ENCODE assay signal across 1 cellular context in genomic region chr3:15805756-15806266, GRCh38.
TF ChIP-seq lines count a peak whose summit lies in the region.

No MANE protein-coding gene starts in this region.

TF ChIP-seq in GM23338, 12 proteins besides CTCF, POLR2A, EP300 and RAD21 (continued from another document):
- TF ChIP-seq, protein P1, sequence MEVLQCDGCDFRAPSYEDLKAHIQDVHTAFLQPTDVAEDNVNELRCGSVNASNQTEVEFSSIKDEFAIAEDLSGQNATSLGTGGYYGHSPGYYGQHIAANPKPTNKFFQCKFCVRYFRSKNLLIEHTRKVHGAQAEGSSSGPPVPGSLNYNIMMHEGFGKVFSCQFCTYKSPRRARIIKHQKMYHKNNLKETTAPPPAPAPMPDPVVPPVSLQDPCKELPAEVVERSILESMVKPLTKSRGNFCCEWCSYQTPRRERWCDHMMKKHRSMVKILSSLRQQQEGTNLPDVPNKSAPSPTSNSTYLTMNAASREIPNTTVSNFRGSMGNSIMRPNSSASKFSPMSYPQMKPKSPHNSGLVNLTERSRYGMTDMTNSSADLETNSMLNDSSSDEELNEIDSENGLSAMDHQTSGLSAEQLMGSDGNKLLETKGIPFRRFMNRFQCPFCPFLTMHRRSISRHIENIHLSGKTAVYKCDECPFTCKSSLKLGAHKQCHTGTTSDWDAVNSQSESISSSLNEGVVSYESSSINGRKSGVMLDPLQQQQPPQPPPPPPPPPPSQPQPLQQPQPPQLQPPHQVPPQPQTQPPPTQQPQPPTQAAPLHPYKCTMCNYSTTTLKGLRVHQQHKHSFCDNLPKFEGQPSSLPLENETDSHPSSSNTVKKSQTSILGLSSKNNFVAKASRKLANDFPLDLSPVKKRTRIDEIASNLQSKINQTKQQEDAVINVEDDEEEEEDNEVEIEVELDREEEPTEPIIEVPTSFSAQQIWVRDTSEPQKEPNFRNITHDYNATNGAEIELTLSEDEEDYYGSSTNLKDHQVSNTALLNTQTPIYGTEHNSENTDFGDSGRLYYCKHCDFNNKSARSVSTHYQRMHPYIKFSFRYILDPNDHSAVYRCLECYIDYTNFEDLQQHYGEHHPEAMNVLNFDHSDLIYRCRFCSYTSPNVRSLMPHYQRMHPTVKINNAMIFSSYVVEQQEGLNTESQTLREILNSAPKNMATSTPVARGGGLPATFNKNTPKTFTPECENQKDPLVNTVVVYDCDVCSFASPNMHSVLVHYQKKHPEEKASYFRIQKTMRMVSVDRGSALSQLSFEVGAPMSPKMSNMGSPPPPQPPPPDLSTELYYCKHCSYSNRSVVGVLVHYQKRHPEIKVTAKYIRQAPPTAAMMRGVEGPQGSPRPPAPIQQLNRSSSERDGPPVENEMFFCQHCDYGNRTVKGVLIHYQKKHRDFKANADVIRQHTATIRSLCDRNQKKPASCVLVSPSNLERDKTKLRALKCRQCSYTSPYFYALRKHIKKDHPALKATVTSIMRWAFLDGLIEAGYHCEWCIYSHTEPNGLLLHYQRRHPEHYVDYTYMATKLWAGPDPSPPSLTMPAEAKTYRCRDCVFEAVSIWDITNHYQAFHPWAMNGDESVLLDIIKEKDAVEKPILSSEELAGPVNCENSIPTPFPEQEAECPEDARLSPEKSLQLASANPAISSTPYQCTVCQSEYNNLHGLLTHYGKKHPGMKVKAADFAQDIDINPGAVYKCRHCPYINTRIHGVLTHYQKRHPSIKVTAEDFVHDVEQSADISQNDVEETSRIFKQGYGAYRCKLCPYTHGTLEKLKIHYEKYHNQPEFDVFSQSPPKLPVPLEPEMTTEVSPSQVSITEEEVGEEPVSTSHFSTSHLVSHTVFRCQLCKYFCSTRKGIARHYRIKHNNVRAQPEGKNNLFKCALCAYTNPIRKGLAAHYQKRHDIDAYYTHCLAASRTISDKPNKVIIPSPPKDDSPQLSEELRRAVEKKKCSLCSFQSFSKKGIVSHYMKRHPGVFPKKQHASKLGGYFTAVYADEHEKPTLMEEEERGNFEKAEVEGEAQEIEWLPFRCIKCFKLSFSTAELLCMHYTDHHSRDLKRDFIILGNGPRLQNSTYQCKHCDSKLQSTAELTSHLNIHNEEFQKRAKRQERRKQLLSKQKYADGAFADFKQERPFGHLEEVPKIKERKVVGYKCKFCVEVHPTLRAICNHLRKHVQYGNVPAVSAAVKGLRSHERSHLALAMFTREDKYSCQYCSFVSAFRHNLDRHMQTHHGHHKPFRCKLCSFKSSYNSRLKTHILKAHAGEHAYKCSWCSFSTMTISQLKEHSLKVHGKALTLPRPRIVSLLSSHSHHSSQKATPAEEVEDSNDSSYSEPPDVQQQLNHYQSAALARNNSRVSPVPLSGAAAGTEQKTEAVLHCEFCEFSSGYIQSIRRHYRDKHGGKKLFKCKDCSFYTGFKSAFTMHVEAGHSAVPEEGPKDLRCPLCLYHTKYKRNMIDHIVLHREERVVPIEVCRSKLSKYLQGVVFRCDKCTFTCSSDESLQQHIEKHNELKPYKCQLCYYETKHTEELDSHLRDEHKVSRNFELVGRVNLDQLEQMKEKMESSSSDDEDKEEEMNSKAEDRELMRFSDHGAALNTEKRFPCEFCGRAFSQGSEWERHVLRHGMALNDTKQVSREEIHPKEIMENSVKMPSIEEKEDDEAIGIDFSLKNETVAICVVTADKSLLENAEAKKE (CRISPR knock-in tag; IDR thresholded peaks at IDR 0.05), result no peak
- no peak for TF ChIP-seq EZH2phosphoT487 (IDR thresholded peaks at IDR 0.05; ENCODE audit: unreplicated experiment)
- TF ChIP-seq ETS1 (IDR thresholded peaks at IDR 0.05), result no peak
- TF ChIP-seq NANOG (IDR thresholded peaks at IDR 0.05; ENCODE audit: borderline replicate concordance), result no peak
- no peak for TF ChIP-seq EZH2 (IDR thresholded peaks at IDR 0.05; ENCODE audit: low read depth, unreplicated experiment)
- TF ChIP-seq POLR2AphosphoS5 (IDR thresholded peaks at IDR 0.05; ENCODE audit: low read depth), result no peak
- no peak for TF ChIP-seq REST (IDR thresholded peaks at IDR 0.05; ENCODE audit: unreplicated experiment)
- no peak for TF ChIP-seq ZNF331 (CRISPR knock-in tag; IDR thresholded peaks at IDR 0.05; ENCODE audit: low read depth)
